In the genomic region with DNA sequence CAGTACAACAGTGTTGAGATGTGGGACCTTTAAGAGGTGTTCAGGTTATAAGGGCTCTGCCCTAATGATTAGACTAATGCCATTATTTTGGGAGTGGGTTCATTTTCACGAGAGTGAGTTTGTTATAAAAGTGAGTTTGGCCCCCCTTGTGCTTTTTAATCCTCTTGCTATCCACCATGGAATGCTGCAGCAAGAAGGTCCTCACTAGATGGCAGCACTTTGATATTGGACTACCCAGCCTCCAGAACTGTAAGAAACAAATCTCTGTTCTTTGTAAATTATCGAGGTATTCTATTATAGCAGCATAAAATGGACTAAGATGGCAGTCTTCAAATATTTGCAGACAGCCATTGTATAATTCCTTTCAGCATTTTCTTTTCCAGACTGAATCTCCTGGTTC, we compare ENCODE assay signal across 9 cellular contexts.
DNase-seq lines count a peak whose midpoint lies in the region; ATAC-seq and TF ChIP-seq lines count a peak whose summit lies in the region.
"Had no signal": no experiment of that assay in that cellular context is flagged by ENCODE, and none has a peak within 500 bp of the region (broad histone marks: within the 10 kb centered on the region; RNA-seq: fewer than 3 reads in every experiment).

No MANE protein-coding gene starts in this region.

- TF ChIP-seq EP300 in Ishikawa (IDR thresholded peaks at IDR 0.05; ENCODE audit: borderline replicate concordance) = no peak

- TF ChIP-seq POLR2A in right lobe of liver (IDR thresholded peaks at IDR 0.05) = no peak

- WGBS in right lobe of liver (ENCODE audit: insufficient coverage, low coverage, low lambda C conversion rate, missing lambda C conversion rate) = 61% methylated on average over 2 of the region's 2 CpGs

- no peaks in the 10 kb centered on the region for H3K4me1 ChIP-seq in right lobe of liver

- H3K9me3 ChIP-seq in right lobe of liver = no peaks in the 10 kb centered on the region

- H3K4me3 ChIP-seq in right lobe of liver = no peak overlapping the region
- H3K4me3 ChIP-seq: coronary artery had no signal

- DNase-seq in EL = peak; percentile 4
- DNase-seq in right lobe of liver = no peak
- no peak for DNase-seq in NCI-H526 treated with DMSO at 0.1 percent for 48 hours (lab: John Stamatoyannopoulos, UW)
- DNase-seq in NK-92 (lab: John Stamatoyannopoulos, UW; ENCODE audit: unreplicated experiment) = no peak
- DNase-seq in NCI-H1092 treated with DMSO at 0.1 percent for 48 hours (lab: John Stamatoyannopoulos, UW) = no peak

- ATAC-seq in right lobe of liver = peak in 3 of 4 donors; percentile 27 to 53 (median 41)
- ATAC-seq in GM19324 (IDR thresholded peaks at IDR 0.05; ENCODE audit: low FRiP score, unreplicated experiment) = no peak

- peak; percentile 39 for TF ChIP-seq RAD21 in Ishikawa (IDR thresholded peaks at IDR 0.05; ENCODE audit: low read depth)

- H3K27me3 ChIP-seq in right lobe of liver = no peaks in the 10 kb centered on the region

- no peaks in the 10 kb centered on the region for H3K36me3 ChIP-seq in right lobe of liver

- H3K27ac ChIP-seq in VCaP (no peak overlapping the region), right lobe of liver (no peak overlapping the region)
- H3K27ac ChIP-seq: coronary artery had no signal

- intact Hi-C loops in right lobe of liver (cut with DNase I) = no loop called here

- TF ChIP-seq CTCF in VCaP (conservative IDR thresholded peaks at IDR 0.05) (peak; percentile 84), right lobe of liver (IDR thresholded peaks at IDR 0.05) (peak in 3 of 4 donors; percentile 19 to 33 (median 28))

TF ChIP-seq in Ishikawa, 13 proteins besides CTCF, POLR2A, EP300 and RAD21:
- TF ChIP-seq USF1 (IDR thresholded peaks at IDR 0.05) (no peak), TEAD4 (IDR thresholded peaks at IDR 0.05) (no peak)
